ENCODE assay signal across 8 cellular contexts in the genomic region with DNA sequence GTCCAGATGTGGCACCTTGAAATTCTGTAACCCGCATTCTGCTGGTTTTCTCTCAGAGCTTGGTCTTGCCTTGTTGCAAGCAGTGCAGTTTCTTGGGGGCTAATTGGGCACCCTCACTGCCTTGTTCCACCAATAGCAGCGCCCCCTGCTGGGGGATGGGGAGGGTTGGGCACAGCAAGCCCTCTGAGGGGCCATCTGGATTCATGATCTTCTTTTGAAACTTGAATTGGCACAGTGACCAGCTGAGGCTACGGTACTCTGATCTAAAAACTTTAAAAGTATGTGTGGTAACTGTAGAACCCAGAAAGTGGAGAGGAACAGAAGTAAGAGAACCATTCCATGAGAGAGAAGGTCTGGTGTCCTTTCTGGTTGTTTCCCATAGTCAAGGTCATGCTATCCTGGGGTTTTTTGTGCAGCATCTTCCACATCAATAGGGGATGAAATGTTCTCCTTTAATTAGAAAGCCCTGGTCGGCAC.
A peak's percentile ranks its signal among the peaks of the same experiment; 100 is the strongest.
DNase-seq lines count a peak whose midpoint lies in the region; ATAC-seq and TF ChIP-seq lines count a peak whose summit lies in the region.

No MANE protein-coding gene starts in this region.

- H3K27ac ChIP-seq in esophagus muscularis mucosa (replicated peaks in 1 of 4) (no peak overlapping the region), gastrocnemius medialis (peak overlapping the region in 1 of 4 donors; percentile 10), caudate nucleus (ENCODE audit: low read depth, low read length) (no peak overlapping the region)

- CTCF ChIA-PET in activated CD4-positive, alpha-beta memory T cell treated with anti-CD3 and anti-CD28 coated beads for 36 hours (lab: Charles Lee): interaction anchor here (0.8 to 11.7 kb wide), 19 partner anchors 7 to 176 kb away, joined by 3 to 292 read pairs (median 5); partner anchors contain the start of gene MED15

- no peak for TF ChIP-seq EP300 in esophagus muscularis mucosa (IDR thresholded peaks at IDR 0.05)

- 63% methylated on average over 3 of the region's 4 CpGs for WGBS in esophagus muscularis mucosa

- POLR2A ChIA-PET in activated CD4-positive, alpha-beta memory T cell treated with anti-CD3 and anti-CD28 coated beads for 36 hours (lab: Charles Lee): no interaction called here

- H3K9me3 Mint-ChIP-seq in activated CD4-positive, alpha-beta memory T cell treated with anti-CD3 and anti-CD28 coated beads for 36 hours: no peaks in the 10 kb centered on the region

- H3K27ac Mint-ChIP-seq in activated CD4-positive, alpha-beta memory T cell treated with anti-CD3 and anti-CD28 coated beads for 36 hours: no peak overlapping the region

- peaks cover 29 to 48% (median 41%) of the 10 kb centered on the region in 4 donors for H3K4me1 ChIP-seq in esophagus muscularis mucosa
- H3K4me1 ChIP-seq in gastrocnemius medialis: peaks cover 12 to 20% of the 10 kb centered on the region in 2 donors

- TF ChIP-seq POLR2A in esophagus muscularis mucosa (IDR thresholded peaks at IDR 0.05; ENCODE audit: low read depth) (no peak), gastrocnemius medialis (IDR thresholded peaks at IDR 0.05) (no peak)

- H3K4me3 Mint-ChIP-seq in activated CD4-positive, alpha-beta memory T cell treated with anti-CD3 and anti-CD28 coated beads for 36 hours: no peak overlapping the region

- in situ Hi-C loops in gastrocnemius medialis (cut with MboI; ENCODE audit: low sequenced_read_pairs in 4 of 4): loop anchor here in 1 of 4 donors (10.0 kb wide), 1 partner anchor 157 kb away; no protein-coding TSS in a partner anchor

- peaks cover 55% of the 10 kb centered on the region for H3K4me1 Mint-ChIP-seq in activated CD4-positive, alpha-beta memory T cell treated with anti-CD3 and anti-CD28 coated beads for 36 hours (ENCODE audit: low read depth)

- H3K4me3 ChIP-seq in AG10803 (ENCODE audit: low read length) (no peak overlapping the region), esophagus muscularis mucosa (no peak overlapping the region), gastrocnemius medialis (no peak overlapping the region)

- H3K36me3 ChIP-seq in esophagus muscularis mucosa (peaks cover 37 to 93% (median 85%) of the 10 kb centered on the region in 4 donors), gastrocnemius medialis (peaks cover 0 to 65% of the 10 kb centered on the region in 2 donors)

- H3K9me3 ChIP-seq in esophagus muscularis mucosa (no peaks in the 10 kb centered on the region), gastrocnemius medialis (no peaks in the 10 kb centered on the region)

- H3K27me3 Mint-ChIP-seq in activated CD4-positive, alpha-beta memory T cell treated with anti-CD3 and anti-CD28 coated beads for 36 hours: no peaks in the 10 kb centered on the region

- TF ChIP-seq CTCF in AG10803 (conservative IDR thresholded peaks at IDR 0.05; ENCODE audit: low read length): peak; percentile 64
- peak; percentile 43 to 67 (median 52) for TF ChIP-seq CTCF in esophagus muscularis mucosa (IDR thresholded peaks at IDR 0.05)
- peak; percentile 28 to 77 (median 69) for TF ChIP-seq CTCF in gastrocnemius medialis (IDR thresholded peaks at IDR 0.05 in 4 of 5, conservative IDR thresholded peaks at IDR 0.05 in 1 of 5)

- intact Hi-C loops in activated CD4-positive, alpha-beta memory T cell treated with anti-CD3 and anti-CD28 coated beads for 36 hours (cut with micrococcal nuclease): loop anchor here (2.0 kb wide), 1 partner anchor 153 kb away; no protein-coding TSS in a partner anchor
- intact Hi-C loops in esophagus muscularis mucosa (cut with DNase I) (loop anchor here (10.0 kb wide), 1 partner anchor 123 kb away; no protein-coding TSS in a partner anchor), gastrocnemius medialis (cut with DNase I; ENCODE audit: low total_unique reads) (loop anchor here (2.0 to 10.0 kb wide), 2 partner anchors 65 to 147 kb away; partner anchors contain the start of gene MED15)

- ATAC-seq in gastrocnemius medialis: no peak

- no peaks in the 10 kb centered on the region for H3K27me3 ChIP-seq in esophagus muscularis mucosa
- H3K27me3 ChIP-seq in gastrocnemius medialis: no peaks in the 10 kb centered on the region

- DNase-seq in AG10803 (ENCODE audit: low read depth) (peak; percentile 51), HT-29 (ENCODE audit: low spot score) (peak; percentile 26), esophagus muscularis mucosa (ENCODE audit: extremely low spot score) (no peak), gastrocnemius medialis (no peak), caudate nucleus (lab: John Stamatoyannopoulos, UW) (no peak), NOMO-1 treated with DMSO at 0.1 percent for 48 hours (lab: John Stamatoyannopoulos, UW; ENCODE audit: unreplicated experiment) (no peak), LoVo (ENCODE audit: low spot score) (no peak)
- peak; percentile 71 for DNase-seq in activated CD4-positive, alpha-beta memory T cell treated with anti-CD3 and anti-CD28 coated beads for 36 hours

- H3K36me3 Mint-ChIP-seq in activated CD4-positive, alpha-beta memory T cell treated with anti-CD3 and anti-CD28 coated beads for 36 hours: peaks cover 66% of the 10 kb centered on the region

Comparison
In these comparisons a context has a peak if more than half of its experiments do, and no peak if none do; other contexts are left out.
1. DNase-seq: peak in AG10803 (single experiment), HT-29 (single experiment) and activated CD4-positive, alpha-beta memory T cell treated with anti-CD3 and anti-CD28 coated beads for 36 hours (single experiment); none in esophagus muscularis mucosa (single experiment), gastrocnemius medialis (0 of 2), caudate nucleus (0 of 61), NOMO-1 treated with DMSO at 0.1 percent for 48 hours (single experiment) and LoVo (single experiment).
2. Peak in every context shown above with its lines, with median percentiles within 50 percentile points of each other: CTCF ChIP-seq.